In genomic region chr7:40306596-40306995, GRCh38 we compare ENCODE assay signal across 15 cellular contexts.
A peak's percentile ranks its signal among the peaks of the same experiment; 100 is the strongest.
DNase-seq lines count a peak whose midpoint lies in the region; ATAC-seq and TF ChIP-seq lines count a peak whose summit lies in the region.
"Had no signal": no experiment of that assay in that cellular context is flagged by ENCODE, and none has a peak within 500 bp of the region (broad histone marks: within the 10 kb centered on the region; RNA-seq: fewer than 3 reads in every experiment).

No MANE protein-coding gene starts in this region.

- CTCF ChIA-PET in WTC11 (lab: Charles Lee) = no interaction called here

- H3K9me3 Mint-ChIP-seq in WTC11 = no peaks in the 10 kb centered on the region
- H3K9me3 Mint-ChIP-seq: activated CD8-positive, alpha-beta T cell treated with anti-CD3 and anti-CD28 coated beads for 36 hours had no signal

- H3K4me1 Mint-ChIP-seq in WTC11 = peaks cover 12% of the 10 kb centered on the region

- peak; percentile 42 for ATAC-seq in SK-N-SH treated with all-trans-retinoic acid at 6 μM for 48 hours
- ATAC-seq in WTC11 = no peak
- ATAC-seq: activated CD8-positive, alpha-beta T cell treated with anti-CD3 and anti-CD28 coated beads for 36 hours; mucosa of descending colon had no signal

- DNase-seq in GM03348 (ENCODE audit: low spot score) (peak; percentile 48), fibroblast of mammary gland (ENCODE audit: low read depth) (peak; percentile 77), retinal pigment epithelial cell (ENCODE audit: low read depth) (peak; percentile 19), NCI-H1694 treated with DMSO at 0.1 percent for 48 hours (lab: John Stamatoyannopoulos, UW) (no peak), vagina (ENCODE audit: extremely low spot score in 2 of 2) (no peak), WTC11 (ENCODE audit: low spot score) (no peak), cerebellar cortex (ENCODE audit: low spot score) (no peak)
- DNase-seq: activated CD8-positive, alpha-beta T cell treated with anti-CD3 and anti-CD28 coated beads for 36 hours; amygdala; DMS53; islet precursor cell; mucosa of descending colon; stimulated activated CD4-positive, alpha-beta T cell treated with anti-CD3 and anti-CD28 coated beads, Interleukin-15, amount 100 ng/mL, for 24 hours had no signal

- POLR2A ChIA-PET in WTC11 (lab: Charles Lee) = no interaction called here

- no peak overlapping the region for H3K4me3 Mint-ChIP-seq in WTC11
- H3K4me3 Mint-ChIP-seq: activated CD8-positive, alpha-beta T cell treated with anti-CD3 and anti-CD28 coated beads for 36 hours had no signal

- H3K27ac Mint-ChIP-seq in WTC11 = no peak overlapping the region
- H3K27ac Mint-ChIP-seq: activated CD8-positive, alpha-beta T cell treated with anti-CD3 and anti-CD28 coated beads for 36 hours had no signal

- H3K36me3 ChIP-seq in vagina = no peaks in the 10 kb centered on the region
- H3K36me3 ChIP-seq: BLaER1 had no signal

- no peak for TF ChIP-seq POLR2A in vagina (IDR thresholded peaks at IDR 0.05)

- TF ChIP-seq CTCF in fibroblast of mammary gland (conservative IDR thresholded peaks at IDR 0.05; ENCODE audit: control insufficient read depth, insufficient read depth, low read depth, low read length) = no peak
- TF ChIP-seq CTCF in retinal pigment epithelial cell (conservative IDR thresholded peaks at IDR 0.05; ENCODE audit: low read depth, low read length) = no peak
- no peak for TF ChIP-seq CTCF in vagina (IDR thresholded peaks at IDR 0.05)
- TF ChIP-seq CTCF in WTC11 (IDR thresholded peaks at IDR 0.05) = no peak

- H3K27ac ChIP-seq in vagina = no peak overlapping the region
- H3K27ac ChIP-seq: BLaER1 had no signal

- H3K36me3 Mint-ChIP-seq in WTC11 = no peaks in the 10 kb centered on the region

- no peaks in the 10 kb centered on the region for H3K27me3 ChIP-seq in vagina
- H3K27me3 ChIP-seq: BLaER1 had no signal

- H3K4me3 ChIP-seq in fibroblast of mammary gland (ENCODE audit: control insufficient read depth, low read depth, low read length) (no peak overlapping the region), retinal pigment epithelial cell (ENCODE audit: low read length) (no peak overlapping the region), vagina (no peak overlapping the region)
- H3K4me3 ChIP-seq: BLaER1, mucosa of descending colon had no signal

- intact Hi-C loops in vagina (cut with DNase I) = no loop called here

- H3K4me1 ChIP-seq in vagina = no peaks in the 10 kb centered on the region
- H3K4me1 ChIP-seq: BLaER1 had no signal

- no peaks in the 10 kb centered on the region for H3K9me3 ChIP-seq in vagina
- H3K9me3 ChIP-seq: BLaER1, mucosa of descending colon had no signal

- H3K27me3 Mint-ChIP-seq in WTC11 (ENCODE audit: low read depth) = no peaks in the 10 kb centered on the region
- H3K27me3 Mint-ChIP-seq: activated CD8-positive, alpha-beta T cell treated with anti-CD3 and anti-CD28 coated beads for 36 hours had no signal

TF ChIP-seq in SK-N-SH treated with all-trans-retinoic acid at 6 μM for 48 hours, 23 proteins besides CTCF, POLR2A, EP300 and RAD21:
- no peak for TF ChIP-seq RARB (CRISPR knock-in tag; IDR thresholded peaks at IDR 0.05)
- 0 out of 2 replicates have a peak, but pooled peaks have one; percentile 10 for TF ChIP-seq TOX (CRISPR knock-in tag; IDR thresholded peaks at IDR 0.05; ENCODE audit: borderline replicate concordance)

TF ChIP-seq in WTC11, 78 proteins besides CTCF, POLR2A, EP300 and RAD21 (continues in another document):
- no peak for TF ChIP-seq GTF2I (CRISPR knock-in tag; conservative IDR thresholded peaks at IDR 0.05)
- TF ChIP-seq ERG (CRISPR knock-in tag; IDR thresholded peaks at IDR 0.05) = no peak
- no peak for TF ChIP-seq ESRRA (CRISPR knock-in tag; IDR thresholded peaks at IDR 0.05; ENCODE audit: borderline replicate concordance)
- no peak for TF ChIP-seq ZNF425 (CRISPR knock-in tag; conservative IDR thresholded peaks at IDR 0.05)
- no peak for TF ChIP-seq RELA (CRISPR knock-in tag; IDR thresholded peaks at IDR 0.05; ENCODE audit: borderline replicate concordance)
- no peak for TF ChIP-seq HMGA2 (CRISPR knock-in tag; IDR thresholded peaks at IDR 0.05)
- TF ChIP-seq STAT6 (CRISPR knock-in tag; conservative IDR thresholded peaks at IDR 0.05; ENCODE audit: low read depth) = no peak
- no peak for TF ChIP-seq MLX (CRISPR knock-in tag; IDR thresholded peaks at IDR 0.05)
- TF ChIP-seq PREB (CRISPR knock-in tag; IDR thresholded peaks at IDR 0.05; ENCODE audit: borderline replicate concordance) = no peak
- no peak for TF ChIP-seq CDX4 (CRISPR knock-in tag; IDR thresholded peaks at IDR 0.05; ENCODE audit: borderline replicate concordance)
- no peak for TF ChIP-seq MXD4 (CRISPR knock-in tag; IDR thresholded peaks at IDR 0.05; ENCODE audit: borderline replicate concordance)
- no peak for TF ChIP-seq ZMAT4 (CRISPR knock-in tag; IDR thresholded peaks at IDR 0.05)
- no peak for TF ChIP-seq SMAD3 (CRISPR knock-in tag; IDR thresholded peaks at IDR 0.05; ENCODE audit: borderline replicate concordance)
- no peak for TF ChIP-seq FOXP1 (CRISPR knock-in tag; IDR thresholded peaks at IDR 0.05; ENCODE audit: borderline replicate concordance)

Comparison
In these comparisons a context has a peak if more than half of its experiments do, and no peak if none do; other contexts are left out.
1. DNase-seq: peak in GM03348 (single experiment), fibroblast of mammary gland (single experiment) and retinal pigment epithelial cell (single experiment); none in NCI-H1694 treated with DMSO at 0.1 percent for 48 hours (single experiment), vagina (0 of 2), WTC11 (single experiment) and cerebellar cortex (single experiment).